In genomic region chr18:77250926-77251729, GRCh38 we compare ENCODE assay signal across 12 cellular contexts. TPM values are rescaled to one million over a fixed set of nuclear protein-coding genes. Genes with fewer than 3 reads are reported as not detected.
A peak's percentile ranks its signal among the peaks of the same experiment; 100 is the strongest.
DNase-seq lines count a peak whose midpoint lies in the region; ATAC-seq and TF ChIP-seq lines count a peak whose summit lies in the region.
"Had no signal": no experiment of that assay in that cellular context is flagged by ENCODE, and none has a peak within 500 bp of the region (broad histone marks: within the 10 kb centered on the region; RNA-seq: fewer than 3 reads in every experiment).

No MANE protein-coding gene starts in this region.

- H3K4me1 Mint-ChIP-seq in dendritic cell treated with granulocyte-macrophage colony-stimulating factor and Interleukin-4, amounts not matched to agents 40 ng/mL and 50 ng/mL, for 4 days (ENCODE audit: low read depth): peaks cover 16% of the 10 kb centered on the region
- peaks cover 0 to 23% (median 17%) of the 10 kb centered on the region in 7 donors for H3K4me1 Mint-ChIP-seq in naive thymus-derived CD4-positive, alpha-beta T cell

- no peak overlapping the region for H3K4me3 ChIP-seq in naive thymus-derived CD4-positive, alpha-beta T cell (ENCODE audit: low read length)
- H3K4me3 ChIP-seq in ascending aorta (peak overlapping the region in 1 of 2 donors; percentile 55), SJCRH30 (no peak overlapping the region)

- no peaks in the 10 kb centered on the region for H3K9me3 ChIP-seq in naive thymus-derived CD4-positive, alpha-beta T cell (ENCODE audit: control insufficient read depth in 2 of 3, low read length in 3 of 3)
- H3K9me3 ChIP-seq in ascending aorta (peaks cover 0 to 3% of the 10 kb centered on the region in 2 donors), SJCRH30 (replicated peaks) (no peaks in the 10 kb centered on the region)

- TF ChIP-seq CTCF in ascending aorta (IDR thresholded peaks at IDR 0.05): no peak

- peaks cover 0 to 12% of the 10 kb centered on the region in 2 donors for H3K27me3 ChIP-seq in naive thymus-derived CD4-positive, alpha-beta T cell (ENCODE audit: control insufficient read depth in 2 of 2, insufficient read depth in 2 of 2, low read length in 2 of 2)
- peaks cover 9% of the 10 kb centered on the region for H3K27me3 ChIP-seq in ascending aorta
- no peaks in the 10 kb centered on the region for H3K27me3 ChIP-seq in SJCRH30

- DNase-seq in stimulated activated CD4-positive, alpha-beta T cell treated with anti-CD3 and anti-CD28 coated beads, Interleukin-15, amount 100 ng/mL, for 24 hours: peak; percentile 9
- DNase-seq in stimulated activated CD4-positive, alpha-beta T cell treated with anti-CD3 and anti-CD28 coated beads, Interleukin-4, amount 100 ng/mL, for 4 hours: no peak
- DNase-seq in naive thymus-derived CD4-positive, alpha-beta T cell: no peak
- DNase-seq in ascending aorta (ENCODE audit: low spot score in 2 of 2) (no peak), SJCRH30 (no peak), NCI-H1694 treated with DMSO at 0.1 percent for 48 hours (lab: John Stamatoyannopoulos, UW) (no peak)
- DNase-seq: CD4-positive, CD25-positive, alpha-beta regulatory T cell; cerebellar nuclear complex; KBM-7 had no signal

- CTCF ChIA-PET in naive thymus-derived CD4-positive, alpha-beta T cell (lab: Charles Lee): no interaction called here

- peaks cover 13% of the 10 kb centered on the region for H3K9me3 Mint-ChIP-seq in dendritic cell treated with granulocyte-macrophage colony-stimulating factor and Interleukin-4, amounts not matched to agents 40 ng/mL and 50 ng/mL, for 4 days
- H3K9me3 Mint-ChIP-seq in naive thymus-derived CD4-positive, alpha-beta T cell: peaks cover 5 to 23% (median 13%) of the 10 kb centered on the region in 11 donors

- H3K4me3 Mint-ChIP-seq in dendritic cell treated with granulocyte-macrophage colony-stimulating factor and Interleukin-4, amounts not matched to agents 40 ng/mL and 50 ng/mL, for 4 days: peak overlapping the region; percentile 32
- H3K4me3 Mint-ChIP-seq in naive thymus-derived CD4-positive, alpha-beta T cell: peak overlapping the region; percentile 45 to 82 (median 64)

- H3K27ac Mint-ChIP-seq in dendritic cell treated with granulocyte-macrophage colony-stimulating factor and Interleukin-4, amounts not matched to agents 40 ng/mL and 50 ng/mL, for 4 days: no peak overlapping the region
- H3K27ac Mint-ChIP-seq in naive thymus-derived CD4-positive, alpha-beta T cell: peak overlapping the region in 1 of 9 donors; percentile 55
- H3K27ac Mint-ChIP-seq: CD4-positive, CD25-positive, alpha-beta regulatory T cell had no signal

- POLR2A ChIA-PET in naive thymus-derived CD4-positive, alpha-beta T cell (lab: Charles Lee): no interaction called here

- ATAC-seq in naive thymus-derived CD4-positive, alpha-beta T cell: no peak
- no peak for ATAC-seq in GM21825 (IDR thresholded peaks at IDR 0.05; ENCODE audit: unreplicated experiment)

- intact Hi-C loops in dendritic cell treated with granulocyte-macrophage colony-stimulating factor and Interleukin-4, amounts not matched to agents 40 ng/mL and 50 ng/mL, for 4 days (cut with micrococcal nuclease): no loop called here
- intact Hi-C loops in naive thymus-derived CD4-positive, alpha-beta T cell (cut with micrococcal nuclease): no loop called here
- intact Hi-C loops in ascending aorta (cut with DNase I): no loop called here

- no peak overlapping the region for H3K27ac ChIP-seq in naive thymus-derived CD4-positive, alpha-beta T cell (ENCODE audit: low read depth, low read length)
- H3K27ac ChIP-seq in ascending aorta (no peak overlapping the region), SJCRH30 (no peak overlapping the region)
- H3K27ac ChIP-seq: neutrophil had no signal

- peaks cover 0 to 5% of the 10 kb centered on the region in 2 donors for H3K4me1 ChIP-seq in naive thymus-derived CD4-positive, alpha-beta T cell (ENCODE audit: control insufficient read depth in 2 of 2, insufficient read depth in 2 of 2, low read length in 2 of 2)
- no peaks in the 10 kb centered on the region for H3K4me1 ChIP-seq in ascending aorta
- H3K4me1 ChIP-seq in SJCRH30: no peaks in the 10 kb centered on the region

- H3K27me3 Mint-ChIP-seq in dendritic cell treated with granulocyte-macrophage colony-stimulating factor and Interleukin-4, amounts not matched to agents 40 ng/mL and 50 ng/mL, for 4 days: peaks cover 87% of the 10 kb centered on the region
- peaks cover 46 to 75% (median 59%) of the 10 kb centered on the region in 5 donors for H3K27me3 Mint-ChIP-seq in naive thymus-derived CD4-positive, alpha-beta T cell

- H3K36me3 Mint-ChIP-seq in dendritic cell treated with granulocyte-macrophage colony-stimulating factor and Interleukin-4, amounts not matched to agents 40 ng/mL and 50 ng/mL, for 4 days (ENCODE audit: low read depth): no peaks in the 10 kb centered on the region
- peaks cover 0 to 9% (median 2%) of the 10 kb centered on the region in 5 donors for H3K36me3 Mint-ChIP-seq in naive thymus-derived CD4-positive, alpha-beta T cell
- H3K36me3 Mint-ChIP-seq: CD4-positive, CD25-positive, alpha-beta regulatory T cell had no signal

- H3K36me3 ChIP-seq in naive thymus-derived CD4-positive, alpha-beta T cell (ENCODE audit: control insufficient read depth in 2 of 3, insufficient read depth in 3 of 3, low read length in 3 of 3): no peaks in the 10 kb centered on the region
- H3K36me3 ChIP-seq in ascending aorta (no peaks in the 10 kb centered on the region), SJCRH30 (no peaks in the 10 kb centered on the region)
- H3K36me3 ChIP-seq: neutrophil had no signal

RNA-seq across cellular contexts. Expression of gene GALR1, which starts 1.5 kb away (rescaled TPM):
- not detected for total RNA-seq in naive thymus-derived CD4-positive, alpha-beta T cell
- not detected for polyA plus RNA-seq in naive thymus-derived CD4-positive, alpha-beta T cell
- total RNA-seq in ascending aorta: not detected
- total RNA-seq in SJCRH30 (2014; rRNA removed; shearing (Covaris generic)): not detected in 2 replicates
- total RNA-seq: CD4-positive, CD25-positive, alpha-beta regulatory T cell had no signal
- polyA plus RNA-seq: CD4-positive, CD25-positive, alpha-beta regulatory T cell had no signal
